ENCODE assay signal across 1 cellular context in the genomic region with DNA sequence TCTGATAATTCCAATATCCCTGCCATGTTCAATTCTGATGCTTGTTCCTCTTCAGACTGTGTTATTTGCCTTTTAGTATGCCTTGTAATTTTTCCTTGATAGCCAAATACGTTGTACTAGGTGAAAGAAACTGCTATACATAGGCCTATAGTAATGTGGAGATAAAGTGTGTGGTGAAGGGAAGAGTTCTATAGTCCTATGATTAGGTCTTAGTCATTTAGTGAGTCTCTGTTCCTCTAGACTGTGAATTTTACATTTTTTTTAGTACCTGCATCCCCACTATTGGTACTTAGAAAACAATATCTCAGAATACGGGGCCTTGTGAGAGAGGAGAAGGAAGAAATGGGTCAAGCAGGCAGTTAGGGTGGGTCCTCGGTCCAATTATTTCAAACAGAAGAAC.
TF ChIP-seq lines count a peak whose summit lies in the region.

No MANE protein-coding gene starts in this region.

TF ChIP-seq in GM12878, 131 proteins besides CTCF, POLR2A, EP300 and RAD21 (continued from another document):
- TF ChIP-seq, protein P1, sequence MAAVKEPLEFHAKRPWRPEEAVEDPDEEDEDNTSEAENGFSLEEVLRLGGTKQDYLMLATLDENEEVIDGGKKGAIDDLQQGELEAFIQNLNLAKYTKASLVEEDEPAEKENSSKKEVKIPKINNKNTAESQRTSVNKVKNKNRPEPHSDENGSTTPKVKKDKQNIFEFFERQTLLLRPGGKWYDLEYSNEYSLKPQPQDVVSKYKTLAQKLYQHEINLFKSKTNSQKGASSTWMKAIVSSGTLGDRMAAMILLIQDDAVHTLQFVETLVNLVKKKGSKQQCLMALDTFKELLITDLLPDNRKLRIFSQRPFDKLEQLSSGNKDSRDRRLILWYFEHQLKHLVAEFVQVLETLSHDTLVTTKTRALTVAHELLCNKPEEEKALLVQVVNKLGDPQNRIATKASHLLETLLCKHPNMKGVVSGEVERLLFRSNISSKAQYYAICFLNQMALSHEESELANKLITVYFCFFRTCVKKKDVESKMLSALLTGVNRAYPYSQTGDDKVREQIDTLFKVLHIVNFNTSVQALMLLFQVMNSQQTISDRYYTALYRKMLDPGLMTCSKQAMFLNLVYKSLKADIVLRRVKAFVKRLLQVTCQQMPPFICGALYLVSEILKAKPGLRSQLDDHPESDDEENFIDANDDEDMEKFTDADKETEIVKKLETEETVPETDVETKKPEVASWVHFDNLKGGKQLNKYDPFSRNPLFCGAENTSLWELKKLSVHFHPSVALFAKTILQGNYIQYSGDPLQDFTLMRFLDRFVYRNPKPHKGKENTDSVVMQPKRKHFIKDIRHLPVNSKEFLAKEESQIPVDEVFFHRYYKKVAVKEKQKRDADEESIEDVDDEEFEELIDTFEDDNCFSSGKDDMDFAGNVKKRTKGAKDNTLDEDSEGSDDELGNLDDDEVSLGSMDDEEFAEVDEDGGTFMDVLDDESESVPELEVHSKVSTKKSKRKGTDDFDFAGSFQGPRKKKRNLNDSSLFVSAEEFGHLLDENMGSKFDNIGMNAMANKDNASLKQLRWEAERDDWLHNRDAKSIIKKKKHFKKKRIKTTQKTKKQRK (IDR thresholded peaks at IDR 0.05; ENCODE audit: low read depth, low read length): no peak
TF ChIP-seq in GM12878: peak in this region for 2.
